Comparison of ENCODE assay signal across 27 cellular contexts in genomic region chr1:13860023-13860422, GRCh38.
A peak's percentile ranks its signal among the peaks of the same experiment; 100 is the strongest.
DNase-seq lines count a peak whose midpoint lies in the region; ATAC-seq, FAIRE-seq and TF ChIP-seq lines count a peak whose summit lies in the region.
"Had no signal": no experiment of that assay in that cellular context is flagged by ENCODE, and none has a peak within 500 bp of the region (broad histone marks: within the 10 kb centered on the region; RNA-seq: fewer than 3 reads in every experiment).

No MANE protein-coding gene starts in this region.

- FAIRE-seq in bronchial epithelial cell (lab: Jason Lieb, UNC): no peak
- FAIRE-seq: GM12892 had no signal

- H4K20me1 ChIP-seq in hepatocyte (ENCODE audit: insufficient read depth, poor library complexity, severe bottlenecking): no peaks in the 10 kb centered on the region

- H3K36me3 ChIP-seq in bronchial epithelial cell (ENCODE audit: control insufficient read depth, insufficient read depth, low read length): no peaks in the 10 kb centered on the region
- no peaks in the 10 kb centered on the region for H3K36me3 ChIP-seq in hepatocyte (replicated peaks; ENCODE audit: insufficient read depth, low read depth)
- H3K36me3 ChIP-seq: BE2C, HAP-1 had no signal

- no peaks in the 10 kb centered on the region for H3K79me2 ChIP-seq in hepatocyte

- H3K27ac ChIP-seq in hepatocyte: peak overlapping the region; percentile 35
- H3K27ac ChIP-seq: KMS-11 had no signal

- DNase-seq in NCI-H748 (lab: John Stamatoyannopoulos, UW; ENCODE audit: unreplicated experiment): peak; percentile 3
- DNase-seq in NCI-H748 treated with DMSO at 0.1 percent for 48 hours (lab: John Stamatoyannopoulos, UW): no peak
- peak; percentile 29 for DNase-seq in bronchial epithelial cell (ENCODE audit: low read depth)
- peak; percentile 28 for DNase-seq in hepatocyte (ENCODE audit: low spot score)
- no peak for DNase-seq in NCI-H69 (lab: John Stamatoyannopoulos, UW)
- DNase-seq in Right ventricle myocardium inferior (ENCODE audit: missing footprints): no peak
- DNase-seq in occipital lobe (lab: John Stamatoyannopoulos, UW): no peak
- DNase-seq: 8988T; ACHN; BE2C; CD8-positive, alpha-beta memory T cell; DMS 273 treated with DMSO at 0.1 percent for 48 hours; DMS79 treated with DMSO at 0.1 percent for 48 hours; GF-D8; GOT3; HFFc6; IMR-90; NCI-H1092 treated with DMSO at 0.1 percent for 48 hours; NCI-H1436; NCI-H187; NCI-H2081 treated with DMSO at 0.1 percent for 48 hours; NCI-H524 treated with DMSO at 0.1 percent for 48 hours; SHP77 treated with DMSO at 0.1 percent for 48 hours had no signal

- H2AFZ ChIP-seq in hepatocyte: no peak overlapping the region

- no peaks in the 10 kb centered on the region for H3K9me2 ChIP-seq in hepatocyte (replicated peaks; ENCODE audit: insufficient read depth)

- H3K27me3 ChIP-seq in bronchial epithelial cell (ENCODE audit: control insufficient read depth, insufficient read depth, low read length): no peaks in the 10 kb centered on the region
- H3K27me3 ChIP-seq in hepatocyte: no peaks in the 10 kb centered on the region
- H3K27me3 ChIP-seq: BE2C had no signal

- no peaks in the 10 kb centered on the region for H3K4me1 ChIP-seq in hepatocyte (ENCODE audit: insufficient read depth)
- H3K4me1 ChIP-seq: BE2C, HAP-1 had no signal

- H3K4me3 ChIP-seq in bronchial epithelial cell (ENCODE audit: low read depth, low read length) (no peak overlapping the region), hepatocyte (no peak overlapping the region)
- H3K4me3 ChIP-seq: HAP-1 had no signal

- H3K4me2 ChIP-seq in hepatocyte: no peak overlapping the region
- H3K4me2 ChIP-seq: KMS-11 had no signal

- TF ChIP-seq CTCF in bronchial epithelial cell (IDR thresholded peaks at IDR 0.05; ENCODE audit: insufficient read depth, low read length, severe bottlenecking) (no peak), hepatocyte (IDR thresholded peaks at IDR 0.05; ENCODE audit: poor library complexity) (no peak)

- H3K9me3 ChIP-seq in hepatocyte (ENCODE audit: low read depth): no peaks in the 10 kb centered on the region
- H3K9me3 ChIP-seq: BE2C had no signal

- no peak for ATAC-seq in HG02870 (IDR thresholded peaks at IDR 0.05; ENCODE audit: unreplicated experiment)
- ATAC-seq in Right ventricle myocardium inferior: no peak

- WGBS in hepatocyte (ENCODE audit: low lambda C conversion rate, missing lambda C conversion rate): 37% methylated on average over 2 of the region's 2 CpGs

- intact Hi-C loops in Right ventricle myocardium inferior (cut with DNase I): no loop called here

Comparison
In these comparisons a context has a peak if more than half of its experiments do, and no peak if none do; other contexts are left out.
1. DNase-seq: peak in NCI-H748 (single experiment), bronchial epithelial cell (single experiment) and hepatocyte (single experiment); none in NCI-H748 treated with DMSO at 0.1 percent for 48 hours (single experiment), NCI-H69 (single experiment), Right ventricle myocardium inferior (single experiment) and occipital lobe (single experiment).